Comparison of ENCODE assay signal across 13 cellular contexts in genomic region chr13:98428256-98428966, GRCh38.
"Had no signal": no experiment of that assay in that cellular context is flagged by ENCODE, and none has a peak within 500 bp of the region (broad histone marks: within the 10 kb centered on the region; RNA-seq: fewer than 3 reads in every experiment).

No MANE protein-coding gene starts in this region.

- H3K4me1 ChIP-seq: breast epithelium, gastroesophageal sphincter had no signal

- H3K36me3 Mint-ChIP-seq: activated naive CD4-positive, alpha-beta T cell treated with anti-CD3 and anti-CD28 coated beads, Interleukin-2, amount 10 ng/mL, durations not matched to agents 7 days and 5 days; natural killer cell treated with Interleukin-12 subunit alpha and Interleukin-12 subunit beta and Interleukin-15 and Interleukin-18, amount 100 ng/mL, for 72 hours had no signal

- H3K4me1 Mint-ChIP-seq: activated B cell treated with CpG ODN at 0.5 μM for 24 hours; activated CD4-positive, alpha-beta T cell treated with anti-CD3 and anti-CD28 coated beads, Interleukin-2, amount 10 ng/mL, durations not matched to agents 24 days and 14 days; activated naive CD4-positive, alpha-beta T cell treated with anti-CD3 and anti-CD28 coated beads, Interleukin-2, amount 10 ng/mL, durations not matched to agents 7 days and 5 days had no signal

- ATAC-seq: gastroesophageal sphincter; natural killer cell treated with Interleukin-12 subunit alpha and Interleukin-12 subunit beta and Interleukin-15 and Interleukin-18, amount 100 ng/mL, for 72 hours had no signal

- H3K9me3 ChIP-seq: breast epithelium, gastroesophageal sphincter, stomach had no signal

- DNase-seq: activated B cell treated with CpG ODN at 0.5 μM for 24 hours; activated CD4-positive, alpha-beta T cell treated with anti-CD3 and anti-CD28 coated beads, Interleukin-2, amount 10 ng/mL, durations not matched to agents 24 days and 14 days; activated naive CD4-positive, alpha-beta T cell treated with anti-CD3 and anti-CD28 coated beads, Interleukin-2, amount 10 ng/mL, durations not matched to agents 7 days and 5 days; islet precursor cell; left ventricle myocardium superior; mesenchymal stem cell; stimulated activated CD4-positive, alpha-beta T cell treated with anti-CD3 and anti-CD28 coated beads, Interleukin-4, amount 100 ng/mL, for 4 hours; stomach had no signal

- H3K4me3 ChIP-seq: breast epithelium, gastroesophageal sphincter, stomach had no signal

- H3K27me3 ChIP-seq: breast epithelium, gastroesophageal sphincter, stomach had no signal

- H3K27ac Mint-ChIP-seq: activated B cell treated with CpG ODN at 0.5 μM for 24 hours; activated CD4-positive, alpha-beta T cell treated with anti-CD3 and anti-CD28 coated beads, Interleukin-2, amount 10 ng/mL, durations not matched to agents 24 days and 14 days; activated naive CD4-positive, alpha-beta T cell treated with anti-CD3 and anti-CD28 coated beads, Interleukin-2, amount 10 ng/mL, durations not matched to agents 7 days and 5 days; activated T-helper 2 cell treated with anti-CD3 and anti-CD28 coated beads, Interferon-gamma antibody, Interleukin-2, Interleukin-4, amounts not matched to agents 10 μg/mL and 5 μg/mL and 100 μg/mL, durations not matched to agents 14 hours and 24 hours and 36 hours; natural killer cell treated with Interleukin-12 subunit alpha and Interleukin-12 subunit beta and Interleukin-15 and Interleukin-18, amount 100 ng/mL, for 72 hours; T-helper 1 cell treated with Interleukin-12 subunit alpha and Interleukin-12 subunit beta and Interleukin-4 antibody, amounts not matched to agents 30 μg/mL and 1 μg/mL, for 36 hours had no signal

- H3K9me3 Mint-ChIP-seq: activated B cell treated with CpG ODN at 0.5 μM for 24 hours; activated CD4-positive, alpha-beta T cell treated with anti-CD3 and anti-CD28 coated beads, Interleukin-2, amount 10 ng/mL, durations not matched to agents 24 days and 14 days; activated naive CD4-positive, alpha-beta T cell treated with anti-CD3 and anti-CD28 coated beads, Interleukin-2, amount 10 ng/mL, durations not matched to agents 7 days and 5 days; activated T-helper 2 cell treated with anti-CD3 and anti-CD28 coated beads, Interferon-gamma antibody, Interleukin-2, Interleukin-4, amounts not matched to agents 10 μg/mL and 5 μg/mL and 100 μg/mL, durations not matched to agents 14 hours and 24 hours and 36 hours; natural killer cell treated with Interleukin-12 subunit alpha and Interleukin-12 subunit beta and Interleukin-15 and Interleukin-18, amount 100 ng/mL, for 72 hours; T-helper 1 cell treated with Interleukin-12 subunit alpha and Interleukin-12 subunit beta and Interleukin-4 antibody, amounts not matched to agents 30 μg/mL and 1 μg/mL, for 36 hours had no signal

- H3K27ac ChIP-seq: breast epithelium, gastroesophageal sphincter, stomach had no signal

- H3K4me3 Mint-ChIP-seq: activated B cell treated with CpG ODN at 0.5 μM for 24 hours; activated CD4-positive, alpha-beta T cell treated with anti-CD3 and anti-CD28 coated beads, Interleukin-2, amount 10 ng/mL, durations not matched to agents 24 days and 14 days; activated naive CD4-positive, alpha-beta T cell treated with anti-CD3 and anti-CD28 coated beads, Interleukin-2, amount 10 ng/mL, durations not matched to agents 7 days and 5 days; natural killer cell treated with Interleukin-12 subunit alpha and Interleukin-12 subunit beta and Interleukin-15 and Interleukin-18, amount 100 ng/mL, for 72 hours; T-helper 1 cell treated with Interleukin-12 subunit alpha and Interleukin-12 subunit beta and Interleukin-4 antibody, amounts not matched to agents 30 μg/mL and 1 μg/mL, for 36 hours had no signal

- H3K36me3 ChIP-seq: breast epithelium had no signal
